1 cellular context compared by ENCODE assay signal in the genomic region with DNA sequence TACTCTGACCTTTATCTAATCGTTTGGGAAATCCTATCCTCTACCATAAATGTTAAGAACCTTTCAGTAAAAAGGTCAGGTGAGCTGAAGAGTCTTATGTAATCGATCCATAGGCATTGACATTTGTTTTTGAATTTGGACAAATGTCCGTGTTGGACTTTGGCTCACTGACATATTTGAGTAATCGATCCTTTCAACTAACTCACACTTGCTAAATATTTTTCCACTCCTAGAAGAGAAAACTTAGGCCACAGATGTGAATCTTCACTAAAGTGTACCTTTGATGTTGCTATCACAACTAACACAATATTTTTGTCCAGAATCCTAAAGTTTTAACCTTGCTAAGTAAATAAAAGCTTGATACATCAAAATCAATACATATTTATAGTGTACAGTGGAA.
A peak's percentile ranks its signal among the peaks of the same experiment; 100 is the strongest.
TF ChIP-seq lines count a peak whose summit lies in the region.

No MANE protein-coding gene starts in this region.

TF ChIP-seq in HepG2, 621 proteins besides CTCF, POLR2A, EP300 and RAD21 (continued from another document and continues in another):
- TF ChIP-seq, protein P1, sequence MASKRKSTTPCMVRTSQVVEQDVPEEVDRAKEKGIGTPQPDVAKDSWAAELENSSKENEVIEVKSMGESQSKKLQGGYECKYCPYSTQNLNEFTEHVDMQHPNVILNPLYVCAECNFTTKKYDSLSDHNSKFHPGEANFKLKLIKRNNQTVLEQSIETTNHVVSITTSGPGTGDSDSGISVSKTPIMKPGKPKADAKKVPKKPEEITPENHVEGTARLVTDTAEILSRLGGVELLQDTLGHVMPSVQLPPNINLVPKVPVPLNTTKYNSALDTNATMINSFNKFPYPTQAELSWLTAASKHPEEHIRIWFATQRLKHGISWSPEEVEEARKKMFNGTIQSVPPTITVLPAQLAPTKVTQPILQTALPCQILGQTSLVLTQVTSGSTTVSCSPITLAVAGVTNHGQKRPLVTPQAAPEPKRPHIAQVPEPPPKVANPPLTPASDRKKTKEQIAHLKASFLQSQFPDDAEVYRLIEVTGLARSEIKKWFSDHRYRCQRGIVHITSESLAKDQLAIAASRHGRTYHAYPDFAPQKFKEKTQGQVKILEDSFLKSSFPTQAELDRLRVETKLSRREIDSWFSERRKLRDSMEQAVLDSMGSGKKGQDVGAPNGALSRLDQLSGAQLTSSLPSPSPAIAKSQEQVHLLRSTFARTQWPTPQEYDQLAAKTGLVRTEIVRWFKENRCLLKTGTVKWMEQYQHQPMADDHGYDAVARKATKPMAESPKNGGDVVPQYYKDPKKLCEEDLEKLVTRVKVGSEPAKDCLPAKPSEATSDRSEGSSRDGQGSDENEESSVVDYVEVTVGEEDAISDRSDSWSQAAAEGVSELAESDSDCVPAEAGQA (IDR thresholded peaks at IDR 0.05; ENCODE audit: low read depth), result no peak
- TF ChIP-seq, protein P1 (CRISPR knock-in tag; IDR thresholded peaks at IDR 0.05; ENCODE audit: borderline replicate concordance), result no peak
- TF ChIP-seq BATF2 (CRISPR knock-in tag; IDR thresholded peaks at IDR 0.05), result no peak
- no peak for TF ChIP-seq NR3C1 (CRISPR knock-in tag; IDR thresholded peaks at IDR 0.05)
- TF ChIP-seq ZSCAN29 (CRISPR knock-in tag; conservative IDR thresholded peaks at IDR 0.05), result no peak
- no peak for TF ChIP-seq ZNF20 (CRISPR knock-in tag; IDR thresholded peaks at IDR 0.05)
- no peak for TF ChIP-seq ZNF230 (CRISPR knock-in tag; IDR thresholded peaks at IDR 0.05)
- no peak for TF ChIP-seq U2AF1 (optimal IDR thresholded peaks at IDR 0.05; ENCODE audit: low read depth, low read length)
- no peak for TF ChIP-seq ISX (CRISPR knock-in tag; conservative IDR thresholded peaks at IDR 0.05)
- no peak; the same call in 1 of the 2 replicates for TF ChIP-seq ZNF552 (CRISPR knock-in tag; IDR thresholded peaks at IDR 0.05; ENCODE audit: borderline replicate concordance)
- no peak for TF ChIP-seq MXD1 (CRISPR knock-in tag; IDR thresholded peaks at IDR 0.05)
- no peak for TF ChIP-seq IRX3 (CRISPR knock-in tag; IDR thresholded peaks at IDR 0.05; ENCODE audit: borderline replicate concordance, low read depth)
- no peak for TF ChIP-seq ZNF709 (CRISPR knock-in tag; IDR thresholded peaks at IDR 0.05)
- TF ChIP-seq, protein P2, sequence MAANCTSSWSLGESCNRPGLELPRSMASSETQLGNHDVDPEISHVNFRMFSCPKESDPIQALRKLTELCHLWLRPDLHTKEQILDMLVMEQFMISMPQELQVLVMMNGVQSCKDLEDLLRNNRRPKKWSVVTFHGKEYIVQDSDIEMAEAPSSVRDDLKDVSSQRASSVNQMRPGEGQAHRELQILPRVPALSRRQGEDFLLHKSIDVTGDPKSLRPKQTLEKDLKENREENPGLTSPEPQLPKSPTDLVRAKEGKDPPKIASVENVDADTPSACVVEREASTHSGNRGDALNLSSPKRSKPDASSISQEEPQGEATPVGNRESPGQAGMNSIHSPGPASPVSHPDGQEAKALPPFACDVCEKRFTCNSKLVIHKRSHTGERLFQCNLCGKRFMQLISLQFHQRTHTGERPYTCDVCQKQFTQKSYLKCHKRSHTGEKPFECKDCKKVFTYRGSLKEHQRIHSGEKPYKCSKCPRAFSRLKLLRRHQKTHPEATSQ (CRISPR knock-in tag; IDR thresholded peaks at IDR 0.05; ENCODE audit: borderline replicate concordance), result peak; percentile 86; the same call in 1 of the 2 replicates
- TF ChIP-seq TAF15 (IDR thresholded peaks at IDR 0.05; ENCODE audit: low read depth, low read length, poor library complexity, severe bottlenecking), result no peak
- TF ChIP-seq ZNF550 (CRISPR knock-in tag; IDR thresholded peaks at IDR 0.05; ENCODE audit: borderline replicate concordance), result no peak
- TF ChIP-seq ZNF350 (CRISPR knock-in tag; IDR thresholded peaks at IDR 0.05; ENCODE audit: borderline replicate concordance, low read depth), result no peak
- TF ChIP-seq ZNF3 (CRISPR knock-in tag; IDR thresholded peaks at IDR 0.05), result no peak
- TF ChIP-seq BCL6 (CRISPR knock-in tag; IDR thresholded peaks at IDR 0.05), result peak; percentile 90
- no peak for TF ChIP-seq ZSCAN12 (CRISPR knock-in tag; IDR thresholded peaks at IDR 0.05)
- peak; percentile 73 for TF ChIP-seq FOXP4 (CRISPR knock-in tag; IDR thresholded peaks at IDR 0.05)
- no peak for TF ChIP-seq ZNF337 (CRISPR knock-in tag; IDR thresholded peaks at IDR 0.05; ENCODE audit: borderline replicate concordance, low read depth)
- no peak for TF ChIP-seq TERF1 (CRISPR knock-in tag; IDR thresholded peaks at IDR 0.05)
- peak; percentile 86 for TF ChIP-seq SOX5 (CRISPR knock-in tag; IDR thresholded peaks at IDR 0.05; ENCODE audit: borderline replicate concordance)
- TF ChIP-seq ZNF598 (CRISPR knock-in tag; IDR thresholded peaks at IDR 0.05; ENCODE audit: borderline replicate concordance), result no peak
- no peak for TF ChIP-seq ZFP37 (CRISPR knock-in tag; IDR thresholded peaks at IDR 0.05; ENCODE audit: borderline replicate concordance)
- no peak for TF ChIP-seq ZNF615 (CRISPR knock-in tag; IDR thresholded peaks at IDR 0.05; ENCODE audit: borderline replicate concordance)
- TF ChIP-seq, protein P3, sequence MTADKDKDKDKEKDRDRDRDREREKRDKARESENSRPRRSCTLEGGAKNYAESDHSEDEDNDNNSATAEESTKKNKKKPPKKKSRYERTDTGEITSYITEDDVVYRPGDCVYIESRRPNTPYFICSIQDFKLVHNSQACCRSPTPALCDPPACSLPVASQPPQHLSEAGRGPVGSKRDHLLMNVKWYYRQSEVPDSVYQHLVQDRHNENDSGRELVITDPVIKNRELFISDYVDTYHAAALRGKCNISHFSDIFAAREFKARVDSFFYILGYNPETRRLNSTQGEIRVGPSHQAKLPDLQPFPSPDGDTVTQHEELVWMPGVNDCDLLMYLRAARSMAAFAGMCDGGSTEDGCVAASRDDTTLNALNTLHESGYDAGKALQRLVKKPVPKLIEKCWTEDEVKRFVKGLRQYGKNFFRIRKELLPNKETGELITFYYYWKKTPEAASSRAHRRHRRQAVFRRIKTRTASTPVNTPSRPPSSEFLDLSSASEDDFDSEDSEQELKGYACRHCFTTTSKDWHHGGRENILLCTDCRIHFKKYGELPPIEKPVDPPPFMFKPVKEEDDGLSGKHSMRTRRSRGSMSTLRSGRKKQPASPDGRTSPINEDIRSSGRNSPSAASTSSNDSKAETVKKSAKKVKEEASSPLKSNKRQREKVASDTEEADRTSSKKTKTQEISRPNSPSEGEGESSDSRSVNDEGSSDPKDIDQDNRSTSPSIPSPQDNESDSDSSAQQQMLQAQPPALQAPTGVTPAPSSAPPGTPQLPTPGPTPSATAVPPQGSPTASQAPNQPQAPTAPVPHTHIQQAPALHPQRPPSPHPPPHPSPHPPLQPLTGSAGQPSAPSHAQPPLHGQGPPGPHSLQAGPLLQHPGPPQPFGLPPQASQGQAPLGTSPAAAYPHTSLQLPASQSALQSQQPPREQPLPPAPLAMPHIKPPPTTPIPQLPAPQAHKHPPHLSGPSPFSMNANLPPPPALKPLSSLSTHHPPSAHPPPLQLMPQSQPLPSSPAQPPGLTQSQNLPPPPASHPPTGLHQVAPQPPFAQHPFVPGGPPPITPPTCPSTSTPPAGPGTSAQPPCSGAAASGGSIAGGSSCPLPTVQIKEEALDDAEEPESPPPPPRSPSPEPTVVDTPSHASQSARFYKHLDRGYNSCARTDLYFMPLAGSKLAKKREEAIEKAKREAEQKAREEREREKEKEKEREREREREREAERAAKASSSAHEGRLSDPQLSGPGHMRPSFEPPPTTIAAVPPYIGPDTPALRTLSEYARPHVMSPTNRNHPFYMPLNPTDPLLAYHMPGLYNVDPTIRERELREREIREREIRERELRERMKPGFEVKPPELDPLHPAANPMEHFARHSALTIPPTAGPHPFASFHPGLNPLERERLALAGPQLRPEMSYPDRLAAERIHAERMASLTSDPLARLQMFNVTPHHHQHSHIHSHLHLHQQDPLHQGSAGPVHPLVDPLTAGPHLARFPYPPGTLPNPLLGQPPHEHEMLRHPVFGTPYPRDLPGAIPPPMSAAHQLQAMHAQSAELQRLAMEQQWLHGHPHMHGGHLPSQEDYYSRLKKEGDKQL (CRISPR knock-in tag; IDR thresholded peaks at IDR 0.05; ENCODE audit: low read depth), result peak; percentile 67
- no peak for TF ChIP-seq ZZZ3 (CRISPR knock-in tag; IDR thresholded peaks at IDR 0.05; ENCODE audit: borderline replicate concordance)
- TF ChIP-seq MEIS2 (CRISPR knock-in tag; IDR thresholded peaks at IDR 0.05), result no peak
- no peak for TF ChIP-seq SOX6 (IDR thresholded peaks at IDR 0.05)
- TF ChIP-seq SOX6 (CRISPR knock-in tag; IDR thresholded peaks at IDR 0.05), result peak; percentile 94
- TF ChIP-seq ZNF788 (CRISPR knock-in tag; IDR thresholded peaks at IDR 0.05; ENCODE audit: borderline replicate concordance), result no peak
- TF ChIP-seq ZNF503 (CRISPR knock-in tag; IDR thresholded peaks at IDR 0.05), result peak; percentile 73
- TF ChIP-seq PPARG (CRISPR knock-in tag; conservative IDR thresholded peaks at IDR 0.05), result peak; percentile 74; the same call in 1 of the 2 replicates
- peak; percentile 70 for TF ChIP-seq PHF21A (CRISPR knock-in tag; IDR thresholded peaks at IDR 0.05)
